In the genomic region with DNA sequence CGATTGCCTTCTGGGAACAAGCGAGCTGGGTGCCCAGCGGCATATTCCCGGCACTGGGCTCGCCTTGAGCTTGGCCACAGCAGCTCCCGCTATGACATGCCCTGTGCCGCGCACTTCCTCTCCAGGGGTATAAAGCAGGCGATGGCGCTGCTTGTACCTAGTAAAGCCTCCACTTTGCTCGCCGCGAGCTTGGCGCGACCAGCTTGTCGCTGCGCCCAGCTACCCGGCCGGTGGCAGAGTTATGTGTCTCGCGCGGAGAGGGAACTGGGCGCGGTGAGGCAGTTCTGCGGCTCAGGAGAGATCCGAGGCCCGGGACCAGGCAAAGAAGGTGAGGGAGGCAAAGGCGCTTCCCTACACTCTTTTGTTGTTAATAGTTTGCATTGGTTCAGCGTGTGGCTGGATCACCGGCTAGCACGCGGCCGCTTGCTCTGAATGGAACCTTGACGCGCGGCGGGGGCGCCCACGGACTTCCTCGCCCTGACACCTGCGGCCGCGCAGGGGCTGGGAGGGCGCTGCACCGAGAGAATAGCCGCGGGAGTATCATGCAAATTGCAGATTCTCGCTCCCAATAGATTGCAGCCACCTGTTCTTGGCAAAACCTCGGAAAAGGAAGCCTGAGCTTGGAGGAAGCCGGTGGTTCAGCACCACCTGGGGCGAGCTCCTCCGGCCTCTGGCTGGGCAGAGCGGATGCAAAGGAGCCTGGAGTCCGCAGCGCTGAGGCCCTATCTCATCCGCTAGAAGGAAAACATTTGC, we compare ENCODE assay signal across 10 cellular contexts. TPM values are rescaled to one million over a fixed set of nuclear protein-coding genes. Genes with fewer than 3 reads are reported as not detected.
DNase-seq lines count a peak whose midpoint lies in the region; ATAC-seq lines count a peak whose summit lies in the region.
"Had no signal": no experiment of that assay in that cellular context is flagged by ENCODE, and none has a peak within 500 bp of the region (broad histone marks: within the 10 kb centered on the region; RNA-seq: fewer than 3 reads in every experiment).

No MANE protein-coding gene starts in this region.

- H3K27me3 ChIP-seq in H7 (ENCODE audit: control insufficient read depth, insufficient read depth, low read length), result peaks cover 68% of the 10 kb centered on the region

- H3K36me3 ChIP-seq in H7 (replicated peaks; ENCODE audit: control insufficient read depth, insufficient read depth, low read length), result peaks cover 4% of the 10 kb centered on the region

- H3K4me3 ChIP-seq in H7 (ENCODE audit: insufficient read depth, low read depth, low read length), result peak overlapping the region; percentile 48
- H3K4me3 ChIP-seq: right lobe of liver had no signal

- H3K27me3 Mint-ChIP-seq in activated naive CD4-positive, alpha-beta T cell treated with anti-CD3 and anti-CD28 coated beads, Interleukin-2, amount 50 U/mL, for 24 hours, result peaks cover 20% of the 10 kb centered on the region
- H3K27me3 Mint-ChIP-seq in memory B cell, result peaks cover 13% of the 10 kb centered on the region

- peak overlapping the region; percentile 12 for H3K27ac Mint-ChIP-seq in activated naive CD4-positive, alpha-beta T cell treated with anti-CD3 and anti-CD28 coated beads, Interleukin-2, amount 50 U/mL, for 24 hours
- H3K27ac Mint-ChIP-seq in memory B cell, result no peak overlapping the region

- peaks cover 5% of the 10 kb centered on the region for H3K36me3 Mint-ChIP-seq in activated naive CD4-positive, alpha-beta T cell treated with anti-CD3 and anti-CD28 coated beads, Interleukin-2, amount 50 U/mL, for 24 hours
- H3K36me3 Mint-ChIP-seq in memory B cell, result peaks cover 6% of the 10 kb centered on the region

- no peaks in the 10 kb centered on the region for H3K9me3 Mint-ChIP-seq in activated naive CD4-positive, alpha-beta T cell treated with anti-CD3 and anti-CD28 coated beads, Interleukin-2, amount 50 U/mL, for 24 hours
- no peaks in the 10 kb centered on the region for H3K9me3 Mint-ChIP-seq in memory B cell

- DNase-seq in AG08396 (ENCODE audit: low spot score) (peak; percentile 13), H7 (peak; percentile 81), memory B cell (ENCODE audit: low spot score in 2 of 2) (peak in 1 of 2 donors; percentile 51), NCI-H1694 (lab: John Stamatoyannopoulos, UW) (no peak), GM19238 (ENCODE audit: insufficient read length, low spot score) (no peak), NCI-H510A (lab: John Stamatoyannopoulos, UW) (no peak)
- DNase-seq: KG1 had no signal

- ATAC-seq in memory B cell (ENCODE audit: low read depth) (no peak), HG03521 (IDR thresholded peaks at IDR 0.05; ENCODE audit: unreplicated experiment) (no peak)
- ATAC-seq: right lobe of liver had no signal

- H3K4me3 Mint-ChIP-seq in activated naive CD4-positive, alpha-beta T cell treated with anti-CD3 and anti-CD28 coated beads, Interleukin-2, amount 50 U/mL, for 24 hours, result peak overlapping the region; percentile 85
- H3K4me3 Mint-ChIP-seq in memory B cell, result peak overlapping the region; percentile 65

- peaks cover 54% of the 10 kb centered on the region for H3K4me1 Mint-ChIP-seq in activated naive CD4-positive, alpha-beta T cell treated with anti-CD3 and anti-CD28 coated beads, Interleukin-2, amount 50 U/mL, for 24 hours
- H3K4me1 Mint-ChIP-seq in memory B cell, result peaks cover 20% of the 10 kb centered on the region

RNA-seq across cellular contexts. Expression of gene BUB3, which starts 3.0 kb away (rescaled TPM):
- total RNA-seq in H7 (2014; rRNA removed; shearing (Covaris generic)), result 338 and 359 TPM in 2 replicates

RNA-seq across cellular contexts. Expression of gene HMX2, which starts 3.2 kb away (rescaled TPM):
- total RNA-seq in H7 (2014; rRNA removed; shearing (Covaris generic)), result 0.07 TPM in 1 of 2 replicates, not detected in the other
- total RNA-seq: right lobe of liver had no signal

RNA-seq across cellular contexts. Expression of gene HMX3, which starts 15.4 kb away (rescaled TPM):
- not detected in 2 replicates for total RNA-seq in H7 (2014; rRNA removed; shearing (Covaris generic))
- total RNA-seq: right lobe of liver had no signal

Comparison
In these comparisons a context has a peak if more than half of its experiments do, and no peak if none do; other contexts are left out.
1. DNase-seq: peak in AG08396 (single experiment) and H7 (single experiment); none in NCI-H1694 (single experiment), GM19238 (single experiment) and NCI-H510A (single experiment).